ENCODE assay signal across 18 cellular contexts in genomic region chr2:71216501-71216900, GRCh38.
"Had no signal": no experiment of that assay in that cellular context is flagged by ENCODE, and none has a peak within 500 bp of the region (broad histone marks: within the 10 kb centered on the region; RNA-seq: fewer than 3 reads in every experiment).

No MANE protein-coding gene starts in this region.

- H3K36me3 Mint-ChIP-seq: immature natural killer cell had no signal

- H3K27ac Mint-ChIP-seq: activated CD4-positive, alpha-beta T cell treated with anti-CD3 and anti-CD28 coated beads, Interleukin-2, amount 10 ng/mL, durations not matched to agents 7 days and 5 days; activated naive CD8-positive, alpha-beta T cell; activated T-cell treated with anti-CD3 and anti-CD28 coated beads, Interleukin-2, amount 50 U/mL, for 72 hours; immature natural killer cell had no signal

- DNase-seq: activated CD4-positive, alpha-beta T cell treated with anti-CD3 and anti-CD28 coated beads, Interleukin-2, amount 10 ng/mL, durations not matched to agents 7 days and 5 days; activated CD8-positive, alpha-beta memory T cell treated with anti-CD3 and anti-CD28 coated beads, Interleukin-2, amount 50 U/mL, for 48 hours; activated gamma-delta T cell; activated T-cell treated with anti-CD3 and anti-CD28 coated beads, Interleukin-2, amount 50 U/mL, for 72 hours; amniotic stem cell; head of caudate nucleus; immature natural killer cell; lower lobe of right lung; ovary; stimulated activated CD4-positive, alpha-beta T cell treated with anti-CD3 and anti-CD28 coated beads, Interleukin-15, amount 100 ng/mL, for 24 hours; stimulated activated CD4-positive, alpha-beta T cell treated with anti-CD3 and anti-CD28 coated beads, Interleukin-4, amount 100 ng/mL, for 1 hour; stimulated activated naive CD4-positive, alpha-beta T cell treated with Interleukin-2 at 50 U/mL for 16 hours had no signal

- H3K9me3 ChIP-seq: lower lobe of right lung, ovary, upper lobe of left lung had no signal

- H3K4me3 Mint-ChIP-seq: activated CD4-positive, alpha-beta T cell treated with anti-CD3 and anti-CD28 coated beads, Interleukin-2, amount 10 ng/mL, durations not matched to agents 7 days and 5 days; activated naive CD8-positive, alpha-beta T cell; activated T-cell treated with anti-CD3 and anti-CD28 coated beads, Interleukin-2, amount 50 U/mL, for 72 hours; central memory CD8-positive, alpha-beta T cell; immature natural killer cell; neural crest cell had no signal

- H3K4me1 ChIP-seq: lower lobe of right lung, upper lobe of left lung had no signal

- ATAC-seq: activated T-cell treated with anti-CD3 and anti-CD28 coated beads, Interleukin-2, amount 50 U/mL, for 72 hours; lower lobe of right lung had no signal

- FAIRE-seq: frontal cortex had no signal

- H3K27me3 Mint-ChIP-seq: activated naive CD8-positive, alpha-beta T cell; central memory CD8-positive, alpha-beta T cell had no signal

- H3K27ac ChIP-seq: coronary artery, lower lobe of right lung, ovary, upper lobe of left lung had no signal

- H3K36me3 ChIP-seq: lower lobe of right lung, ovary, upper lobe of left lung had no signal

- H3K27me3 ChIP-seq: ovary, upper lobe of left lung had no signal

- H3K9me3 Mint-ChIP-seq: activated CD4-positive, alpha-beta T cell treated with anti-CD3 and anti-CD28 coated beads, Interleukin-2, amount 10 ng/mL, durations not matched to agents 7 days and 5 days; activated T-cell treated with anti-CD3 and anti-CD28 coated beads, Interleukin-2, amount 50 U/mL, for 72 hours; central memory CD8-positive, alpha-beta T cell; immature natural killer cell; neural crest cell had no signal

- H3K4me3 ChIP-seq: coronary artery, lower lobe of right lung, ovary, upper lobe of left lung had no signal

- H3K4me1 Mint-ChIP-seq: activated CD4-positive, alpha-beta T cell treated with anti-CD3 and anti-CD28 coated beads, Interleukin-2, amount 10 ng/mL, durations not matched to agents 7 days and 5 days; central memory CD8-positive, alpha-beta T cell; immature natural killer cell; neural crest cell had no signal
